ENCODE assay signal across 9 cellular contexts in genomic region chr10:101816375-101816773, GRCh38. TPM values are rescaled to one million over a fixed set of nuclear protein-coding genes. Genes with fewer than 3 reads are reported as not detected.
A peak's percentile ranks its signal among the peaks of the same experiment; 100 is the strongest.
DNase-seq lines count a peak whose midpoint lies in the region; ATAC-seq, FAIRE-seq and TF ChIP-seq lines count a peak whose summit lies in the region.
"Had no signal": no experiment of that assay in that cellular context is flagged by ENCODE, and none has a peak within 500 bp of the region (broad histone marks: within the 10 kb centered on the region; RNA-seq: fewer than 3 reads in every experiment).

No MANE protein-coding gene starts in this region.

- TF ChIP-seq CTCF in GM12878 (IDR thresholded peaks at IDR 0.05 in 2 of 3, conservative IDR thresholded peaks at IDR 0.05 in 1 of 3; ENCODE audit: control insufficient read depth in 2 of 3, extremely low read depth in 1 of 3, insufficient read depth in 1 of 3, low read depth in 3 of 3, low read length in 3 of 3) (no peak), upper lobe of right lung (IDR thresholded peaks at IDR 0.05) (no peak)

- no peak for TF ChIP-seq POLR2A in GM12878 (IDR thresholded peaks at IDR 0.05; ENCODE audit: low read depth, low read length)

- peaks cover 0 to 23% of the 10 kb centered on the region in 2 experiments; a peak in 3 of 4 replicates for H3K36me3 ChIP-seq in GM12878 (ENCODE audit: control insufficient read depth in 2 of 2, insufficient read depth in 2 of 2, low read length in 1 of 2)
- peaks cover 21% of the 10 kb centered on the region for H3K36me3 ChIP-seq in upper lobe of right lung

- TF ChIP-seq RAD21 in GM12878 (IDR thresholded peaks at IDR 0.05; ENCODE audit: insufficient read depth, low read depth, low read length), result no peak

- CTCF ChIA-PET in activated naive CD4-positive, alpha-beta T cell treated with anti-CD3 and anti-CD28 coated beads, Interleukin-2, amount 10 ng/mL, durations not matched to agents 7 days and 5 days (lab: Charles Lee), result interaction anchor here (1.7 to 2.9 kb wide), 2 partner anchors 25 to 35 kb away, joined by 6 to 8 read pairs; no protein-coding TSS in a partner anchor
- CTCF ChIA-PET in GM12878 (lab: Yijun Ruan, JAX), result interaction anchor here (0.6 to 4.0 kb wide), 6 partner anchors 18 to 193 kb away, joined by 3 to 31 read pairs (median 4); no protein-coding TSS in a partner anchor

- intact Hi-C loops in GM12878 (cut with micrococcal nuclease; ENCODE audit: unreplicated experiment) (no loop called here), upper lobe of right lung (cut with DNase I) (no loop called here)

- no peak for DNase-seq in activated naive CD4-positive, alpha-beta T cell treated with anti-CD3 and anti-CD28 coated beads, Interleukin-2, amount 10 ng/mL, durations not matched to agents 7 days and 5 days
- DNase-seq in activated naive CD4-positive, alpha-beta T cell treated with Interleukin-2 at 50 U/mL for 16 hours, result no peak
- DNase-seq in GM12878 (ENCODE audit: low read depth, low spot score) (no peak), memory B cell (ENCODE audit: low spot score in 2 of 2) (no peak), upper lobe of right lung (no peak), NCI-H82 (lab: John Stamatoyannopoulos, UW) (no peak), NCI-H1105 (lab: John Stamatoyannopoulos, UW) (no peak), GF-D8 (lab: John Stamatoyannopoulos, UW) (no peak)
- DNase-seq: NCI-H1417 treated with DMSO at 0.1 percent for 48 hours had no signal

- H4K20me1 ChIP-seq in GM12878 (ENCODE audit: control insufficient read depth, insufficient read depth), result peaks cover 18% of the 10 kb centered on the region; the same call in 1 of the 2 replicates

- RAD21 ChIA-PET in GM12878 (lab: Charles Lee; ENCODE audit: unreplicated experiment), result interaction anchor here (0.6 to 1.9 kb wide), 8 partner anchors 13 to 819 kb away, joined by 3 to 7 read pairs (median 4); partner anchors contain the start of gene NPM3

- H3K9me3 ChIP-seq in GM12878 (replicated peaks; ENCODE audit: control insufficient read depth, insufficient read depth, low read length) (no peaks in the 10 kb centered on the region), upper lobe of right lung (no peaks in the 10 kb centered on the region)

- no peaks in the 10 kb centered on the region for H3K9me3 Mint-ChIP-seq in activated naive CD4-positive, alpha-beta T cell treated with anti-CD3 and anti-CD28 coated beads, Interleukin-2, amount 10 ng/mL, durations not matched to agents 7 days and 5 days
- no peaks in the 10 kb centered on the region for H3K9me3 Mint-ChIP-seq in memory B cell

- H3K36me3 Mint-ChIP-seq in activated naive CD4-positive, alpha-beta T cell treated with anti-CD3 and anti-CD28 coated beads, Interleukin-2, amount 10 ng/mL, durations not matched to agents 7 days and 5 days, result peaks cover 42% of the 10 kb centered on the region
- H3K36me3 Mint-ChIP-seq in memory B cell, result peaks cover 6% of the 10 kb centered on the region

- FAIRE-seq in GM12878 (lab: Jason Lieb, UNC), result no peak

- H2AFZ ChIP-seq in GM12878 (ENCODE audit: control insufficient read depth, low read depth, low read length), result no peak overlapping the region

- peaks cover 81% of the 10 kb centered on the region for H3K79me2 ChIP-seq in GM12878 (ENCODE audit: control insufficient read depth, insufficient read depth, low read length)

- POLR2A ChIA-PET in GM12878 (lab: Charles Lee), result interaction anchor here (0.6 to 1.2 kb wide), 9 partner anchors 19 to 1875 kb away, joined by 3 to 12 read pairs (median 3); no protein-coding TSS in a partner anchor

- no TSS peak for BruUV-seq in GM12878 (replicated peaks; lab: Mats Ljungman, UMichigan)

- peak overlapping the region; percentile 89 for H3K4me3 Mint-ChIP-seq in activated naive CD4-positive, alpha-beta T cell treated with anti-CD3 and anti-CD28 coated beads, Interleukin-2, amount 10 ng/mL, durations not matched to agents 7 days and 5 days
- H3K4me3 Mint-ChIP-seq in memory B cell, result peak overlapping the region; percentile 95

- SMC1A ChIA-PET in GM12878 (lab: Charles Lee; ENCODE audit: uncharacterized antibody, unreplicated experiment), result interaction anchor here (0.7 to 1.4 kb wide), 6 partner anchors 19 to 213 kb away, joined by 3 to 5 read pairs (median 3); partner anchors contain the start of gene KCNIP2

- H3K27me3 Mint-ChIP-seq in activated naive CD4-positive, alpha-beta T cell treated with anti-CD3 and anti-CD28 coated beads, Interleukin-2, amount 10 ng/mL, durations not matched to agents 7 days and 5 days, result peaks cover 4% of the 10 kb centered on the region
- no peaks in the 10 kb centered on the region for H3K27me3 Mint-ChIP-seq in memory B cell

- H3K27me3 ChIP-seq in GM12878 (replicated peaks in 1 of 2; ENCODE audit: control insufficient read depth in 2 of 2, insufficient read depth in 2 of 2, low read length in 1 of 2), result no peaks in the 10 kb centered on the region
- no peaks in the 10 kb centered on the region for H3K27me3 ChIP-seq in upper lobe of right lung

- H3K27ac ChIP-seq in GM12878 (ENCODE audit: control insufficient read depth, insufficient read depth) (peak overlapping the region; percentile 95), upper lobe of right lung (no peak overlapping the region)

- peaks cover 49% of the 10 kb centered on the region for H3K4me1 Mint-ChIP-seq in activated naive CD4-positive, alpha-beta T cell treated with anti-CD3 and anti-CD28 coated beads, Interleukin-2, amount 10 ng/mL, durations not matched to agents 7 days and 5 days
- peaks cover 27% of the 10 kb centered on the region for H3K4me1 Mint-ChIP-seq in memory B cell

- H3K4me3 ChIP-seq in GM12878 (peak overlapping the region; percentile 81), upper lobe of right lung (peak overlapping the region; percentile 100)

- H3K4me1 ChIP-seq in GM12878 (ENCODE audit: control insufficient read depth, insufficient read depth, low read length) (peaks cover 11% of the 10 kb centered on the region; the same call in 1 of the 2 replicates), upper lobe of right lung (peaks cover 36% of the 10 kb centered on the region)

- no peak for TF ChIP-seq EP300 in GM12878 (IDR thresholded peaks at IDR 0.05; ENCODE audit: borderline replicate concordance in 1 of 2, control insufficient read depth in 1 of 2, low read depth in 2 of 2, low read length in 2 of 2)

- peak overlapping the region; percentile 68; the same call in 1 of the 2 replicates for H3K4me2 ChIP-seq in GM12878 (ENCODE audit: control insufficient read depth, insufficient read depth)

- peak overlapping the region; percentile 96 for H3K9ac ChIP-seq in GM12878 (ENCODE audit: control insufficient read depth, insufficient read depth, low read length)

- peak overlapping the region; percentile 96 for H3K27ac Mint-ChIP-seq in activated naive CD4-positive, alpha-beta T cell treated with anti-CD3 and anti-CD28 coated beads, Interleukin-2, amount 10 ng/mL, durations not matched to agents 7 days and 5 days
- H3K27ac Mint-ChIP-seq in memory B cell, result peak overlapping the region; percentile 95

- in situ Hi-C loops in GM12878 (cut with MboI), result no loop called here

- WGBS in GM12878 (ENCODE audit: insufficient coverage, insufficient replicate concordance, low lambda C conversion rate, missing lambda C conversion rate), result 3% methylated on average over 5 of the region's 5 CpGs

- ATAC-seq in GM12878 (no peak), memory B cell (ENCODE audit: low read depth) (no peak), upper lobe of right lung (no peak)

RNA-seq across cellular contexts. Expression of gene OGA, which starts 1.9 kb away (rescaled TPM):
- total RNA-seq in GM12878 (2013; cell fraction: nucleolus; rRNA removed), result 764 and 795 TPM in 2 replicates
- total RNA-seq in GM12878 (2014; rRNA removed) (82.5 and 101 TPM in 2 replicates), GM12878 (2014; rRNA removed; fragmentation: Illumina TruSeq; extraction: Trizol) (107 and 115 TPM in 2 replicates), GM12878 (2021) (75.1 and 87.8 TPM in 2 replicates), upper lobe of right lung (91.6 TPM)
- 114 TPM for polyA plus RNA-seq in GM12878 (2011; ENCODE audit: low read depth)
- polyA plus RNA-seq in GM12878 (2011; rRNA removed) (145 and 214 TPM in 2 replicates), GM12878 (2014; fragmentation: Illumina TruSeq; extraction: Trizol) (111 and 154 TPM in 2 replicates), GM12878 (2014; fragmentation: Nextera tagmentation; extraction: Ambion mirVana) (10 to 100 TPM; 23.0 to 28.3 TPM), GM12878 (2014; rRNA removed) (81.0 and 90.3 TPM in 2 replicates), GM12878 (2016; fragmentation: Nextera tagmentation; extraction: Ambion mirVana) (10 to 100 TPM; 54.3 to 57.9 TPM)
- 40.0 and 48.8 TPM in 2 replicates for polyA plus RNA-seq in GM12878 (2011; cell fraction: cytosol; rRNA removed)
- polyA plus RNA-seq in GM12878 (2011; cell fraction: nucleus; rRNA removed), result 145 and 164 TPM in 2 replicates
- 134 and 139 TPM in 2 replicates for polyA plus RNA-seq in GM12878 (2012)
- polyA minus RNA-seq in GM12878 (2011; rRNA and poly(A)+ RNA removed), result 82.2 and 106 TPM in 2 replicates
- polyA minus RNA-seq in GM12878 (2011; cell fraction: cytosol; rRNA and poly(A)+ RNA removed), result 43.4 and 46.9 TPM in 2 replicates
- 57.9 and 58.9 TPM in 2 replicates for polyA minus RNA-seq in GM12878 (2011; cell fraction: nucleus; rRNA and poly(A)+ RNA removed)

RNA-seq across cellular contexts. Expression of gene KCNIP2, which starts 27.2 kb away (rescaled TPM):
- 32.3 and 34.5 TPM in 2 replicates for total RNA-seq in GM12878 (2013; cell fraction: nucleolus; rRNA removed)
- total RNA-seq in GM12878 (2014; rRNA removed), result 1.0 and 1.5 TPM in 2 replicates
- total RNA-seq in GM12878 (2014; rRNA removed; fragmentation: Illumina TruSeq; extraction: Trizol), result 1.3 and 1.4 TPM in 2 replicates
- 1.8 and 3.6 TPM in 2 replicates for total RNA-seq in GM12878 (2021)
- 3.4 TPM for polyA plus RNA-seq in GM12878 (2011; ENCODE audit: low read depth)
- polyA plus RNA-seq in GM12878 (2011; rRNA removed), result 3.4 and 4.3 TPM in 2 replicates
- 2.8 and 3.5 TPM in 2 replicates for polyA plus RNA-seq in GM12878 (2011; cell fraction: cytosol; rRNA removed)
- polyA plus RNA-seq in GM12878 (2011; cell fraction: nucleus; rRNA removed), result 19.1 and 26.5 TPM in 2 replicates
- 4.7 and 5.4 TPM in 2 replicates for polyA plus RNA-seq in GM12878 (2012)
- polyA plus RNA-seq in GM12878 (2014; fragmentation: Illumina TruSeq; extraction: Trizol), result 2.6 and 2.7 TPM in 2 replicates
- polyA plus RNA-seq in GM12878 (2014; fragmentation: Nextera tagmentation; extraction: Ambion mirVana), result 1 to 10 TPM in 1 of 2 experiments, under 1 TPM in 1; 0.46 to 1.3 TPM
- polyA plus RNA-seq in GM12878 (2014; rRNA removed), result 2.1 and 2.3 TPM in 2 replicates
- polyA plus RNA-seq in GM12878 (2016; fragmentation: Nextera tagmentation; extraction: Ambion mirVana), result 1 to 10 TPM; 1.3 to 1.8 TPM
- polyA minus RNA-seq in GM12878 (2011; rRNA and poly(A)+ RNA removed), result 3.3 and 3.5 TPM in 2 replicates
- polyA minus RNA-seq in GM12878 (2011; cell fraction: cytosol; rRNA and poly(A)+ RNA removed), result 1.2 TPM in 1 of 2 replicates, not detected in the other
- polyA minus RNA-seq in GM12878 (2011; cell fraction: nucleus; rRNA and poly(A)+ RNA removed), result 2.7 and 3.9 TPM in 2 replicates
- 3.0 TPM for total RNA-seq in upper lobe of right lung

RNA-seq across cellular contexts. Expression of gene NPM3, which starts 33.1 kb away (rescaled TPM):
- total RNA-seq in GM12878 (2013; cell fraction: nucleolus; rRNA removed), result 6.9 and 11.1 TPM in 2 replicates
- 146 and 149 TPM in 2 replicates for total RNA-seq in GM12878 (2014; rRNA removed)
- total RNA-seq in GM12878 (2014; rRNA removed; fragmentation: Illumina TruSeq; extraction: Trizol), result 102 and 106 TPM in 2 replicates
- 113 and 118 TPM in 2 replicates for total RNA-seq in GM12878 (2021)
- polyA plus RNA-seq in GM12878 (2011; ENCODE audit: low read depth), result 16.8 TPM
- 39.6 and 84.5 TPM in 2 replicates for polyA plus RNA-seq in GM12878 (2011; rRNA removed)
- 149 and 172 TPM in 2 replicates for polyA plus RNA-seq in GM12878 (2011; cell fraction: cytosol; rRNA removed)
- 69.2 and 88.2 TPM in 2 replicates for polyA plus RNA-seq in GM12878 (2011; cell fraction: nucleus; rRNA removed)
- 54.8 and 56.4 TPM in 2 replicates for polyA plus RNA-seq in GM12878 (2012)
- polyA plus RNA-seq in GM12878 (2014; fragmentation: Illumina TruSeq; extraction: Trizol), result 78.2 and 171 TPM in 2 replicates
- 10 to 100 TPM; 19.7 to 49.6 TPM for polyA plus RNA-seq in GM12878 (2014; fragmentation: Nextera tagmentation; extraction: Ambion mirVana)
- polyA plus RNA-seq in GM12878 (2014; rRNA removed), result 127 and 145 TPM in 2 replicates
- 10 to 100 TPM; 13.0 to 13.2 TPM for polyA plus RNA-seq in GM12878 (2016; fragmentation: Nextera tagmentation; extraction: Ambion mirVana)
- polyA minus RNA-seq in GM12878 (2011; rRNA and poly(A)+ RNA removed), result 38.4 and 70.9 TPM in 2 replicates
- 14.9 and 23.0 TPM in 2 replicates for polyA minus RNA-seq in GM12878 (2011; cell fraction: cytosol; rRNA and poly(A)+ RNA removed)
- polyA minus RNA-seq in GM12878 (2011; cell fraction: nucleus; rRNA and poly(A)+ RNA removed), result 6.9 and 9.1 TPM in 2 replicates
- 18.0 TPM for total RNA-seq in upper lobe of right lung

RNA-seq across cellular contexts. Expression of gene FGF8, which starts 40.5 kb away (rescaled TPM):
- total RNA-seq in GM12878 (2013; cell fraction: nucleolus; rRNA removed), result not detected in 2 replicates
- total RNA-seq in GM12878 (2014; rRNA removed) (not detected in 2 replicates), GM12878 (2014; rRNA removed; fragmentation: Illumina TruSeq; extraction: Trizol) (not detected in 2 replicates), GM12878 (2021) (not detected in 2 replicates), upper lobe of right lung (1.2 TPM)
- polyA plus RNA-seq in GM12878 (2011; ENCODE audit: low read depth), result not detected
- polyA plus RNA-seq in GM12878 (2011; rRNA removed) (0.08 TPM in 1 of 2 replicates, not detected in the other), GM12878 (2014; fragmentation: Illumina TruSeq; extraction: Trizol) (not detected in 2 replicates), GM12878 (2014; fragmentation: Nextera tagmentation; extraction: Ambion mirVana) (not detected), GM12878 (2014; rRNA removed) (0.17 TPM in 1 of 2 replicates, not detected in the other), GM12878 (2016; fragmentation: Nextera tagmentation; extraction: Ambion mirVana) (under 1 TPM in 1 of 2 experiments, not detected in 1; 0.43 TPM)
- polyA plus RNA-seq in GM12878 (2011; cell fraction: cytosol; rRNA removed), result 0.15 and 0.19 TPM in 2 replicates
- 0.85 TPM in 2 replicates for polyA plus RNA-seq in GM12878 (2011; cell fraction: nucleus; rRNA removed)
- polyA plus RNA-seq in GM12878 (2012), result not detected in 2 replicates
- 0.26 TPM in 1 of 2 replicates, not detected in the other for polyA minus RNA-seq in GM12878 (2011; rRNA and poly(A)+ RNA removed)
- not detected in 2 replicates for polyA minus RNA-seq in GM12878 (2011; cell fraction: cytosol; rRNA and poly(A)+ RNA removed)
- not detected in 2 replicates for polyA minus RNA-seq in GM12878 (2011; cell fraction: nucleus; rRNA and poly(A)+ RNA removed)
